In genomic region chr13:106089251-106089940, GRCh38 we compare ENCODE assay signal across 17 cellular contexts.
A peak's percentile ranks its signal among the peaks of the same experiment; 100 is the strongest.
DNase-seq lines count a peak whose midpoint lies in the region; ATAC-seq and TF ChIP-seq lines count a peak whose summit lies in the region.
"Had no signal": no experiment of that assay in that cellular context is flagged by ENCODE, and none has a peak within 500 bp of the region (broad histone marks: within the 10 kb centered on the region; RNA-seq: fewer than 3 reads in every experiment).

No MANE protein-coding gene starts in this region.

- no peak overlapping the region for H3K27ac ChIP-seq in ascending aorta
- H3K27ac ChIP-seq: HL-60, Peyer's patch had no signal

- no peaks in the 10 kb centered on the region for H3K4me1 ChIP-seq in ascending aorta
- H3K4me1 ChIP-seq: BE2C had no signal

- H3K9me3 ChIP-seq in ascending aorta, result no peaks in the 10 kb centered on the region
- H3K9me3 ChIP-seq: BE2C, Peyer's patch had no signal

- DNase-seq in NCI-H1694 treated with DMSO at 0.1 percent for 48 hours (lab: John Stamatoyannopoulos, UW), result peak; percentile 61
- DNase-seq in globus pallidus (ENCODE audit: low spot score), result peak; percentile 66
- peak; percentile 70 for DNase-seq in pons (ENCODE audit: low spot score)
- DNase-seq in activated T-cell treated with anti-CD3 and anti-CD28 coated beads for 4 hours, result no peak
- no peak for DNase-seq in ascending aorta (ENCODE audit: low spot score in 2 of 2)
- DNase-seq: ACHN; BE2C; CD8-positive, alpha-beta T cell; NCI-H187; NCI-H524 treated with DMSO at 0.1 percent for 48 hours; Peyer's patch; Right ventricle myocardium superior had no signal

- intact Hi-C loops in ascending aorta (cut with DNase I), result no loop called here

- H3K27me3 ChIP-seq in ascending aorta, result no peaks in the 10 kb centered on the region
- H3K27me3 ChIP-seq: BE2C, Peyer's patch had no signal

- no peak overlapping the region for H3K4me3 ChIP-seq in ascending aorta
- H3K4me3 ChIP-seq: GM23338, K562, Peyer's patch had no signal

- no peaks in the 10 kb centered on the region for H3K36me3 ChIP-seq in ascending aorta
- H3K36me3 ChIP-seq: BE2C, Peyer's patch had no signal

- TF ChIP-seq CTCF in ascending aorta (IDR thresholded peaks at IDR 0.05), result no peak

- ATAC-seq in SK-N-SH treated with all-trans-retinoic acid at 6 μM for 48 hours, result peak; percentile 62
- ATAC-seq in GM19467 (IDR thresholded peaks at IDR 0.05; ENCODE audit: unreplicated experiment), result no peak
- ATAC-seq: CD8-positive, alpha-beta T cell; GM23338; K562 had no signal

TF ChIP-seq in SK-N-SH treated with all-trans-retinoic acid at 6 μM for 48 hours, 23 proteins besides CTCF, POLR2A, EP300 and RAD21:
- TF ChIP-seq ZC3H10 (CRISPR knock-in tag; IDR thresholded peaks at IDR 0.05) (no peak), OSR1 (CRISPR knock-in tag; IDR thresholded peaks at IDR 0.05) (no peak), CREB5 (CRISPR knock-in tag; IDR thresholded peaks at IDR 0.05; ENCODE audit: low read depth) (no peak), PPARA (CRISPR knock-in tag; IDR thresholded peaks at IDR 0.05; ENCODE audit: borderline replicate concordance) (no peak), CSRNP3 (CRISPR knock-in tag; IDR thresholded peaks at IDR 0.05) (no peak), ESRRG (CRISPR knock-in tag; IDR thresholded peaks at IDR 0.05) (no peak), SNAI2 (CRISPR knock-in tag; IDR thresholded peaks at IDR 0.05) (no peak)

Comparison
In these comparisons a context has a peak if more than half of its experiments do, and no peak if none do; other contexts are left out.
1. DNase-seq: peak in NCI-H1694 treated with DMSO at 0.1 percent for 48 hours (single experiment), globus pallidus (single experiment) and pons (single experiment); none in activated T-cell treated with anti-CD3 and anti-CD28 coated beads for 4 hours (single experiment) and ascending aorta (0 of 2).